In the genomic region with DNA sequence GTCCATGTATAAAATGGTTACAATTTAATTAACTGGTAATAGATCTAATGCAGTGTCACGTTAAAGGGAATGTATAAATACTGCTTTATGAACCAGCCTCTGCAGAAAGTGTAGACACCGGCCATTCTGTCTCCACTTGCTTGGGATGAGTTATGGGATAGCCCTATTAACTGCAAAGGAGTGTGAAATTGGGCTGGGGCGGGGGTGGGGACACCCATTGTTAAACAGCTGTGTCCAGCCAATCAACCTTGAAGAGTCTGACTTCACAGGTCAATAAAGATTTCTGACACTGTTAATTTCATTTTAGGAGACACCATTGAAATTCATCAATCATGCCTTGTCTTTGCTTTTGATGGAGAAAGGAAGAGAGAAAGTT, we compare ENCODE assay signal across 16 cellular contexts.
"Had no signal": no experiment of that assay in that cellular context is flagged by ENCODE, and none has a peak within 500 bp of the region (broad histone marks: within the 10 kb centered on the region; RNA-seq: fewer than 3 reads in every experiment).

No MANE protein-coding gene starts in this region.

- H3K4me1 ChIP-seq: foreskin keratinocyte, suprapubic skin, uterus had no signal

- H3K36me3 ChIP-seq: suprapubic skin, thyroid gland, upper lobe of left lung, uterus had no signal

- H3K27ac Mint-ChIP-seq: dendritic cell treated with granulocyte-macrophage colony-stimulating factor and Interleukin-4, amounts not matched to agents 40 ng/mL and 50 ng/mL, for 4 days; naive thymus-derived CD8-positive, alpha-beta T cell had no signal

- H3K9me3 Mint-ChIP-seq: dendritic cell treated with granulocyte-macrophage colony-stimulating factor and Interleukin-4, amounts not matched to agents 40 ng/mL and 50 ng/mL, for 4 days; naive thymus-derived CD8-positive, alpha-beta T cell had no signal

- H2AFZ ChIP-seq: hepatocyte had no signal

- H3K4me3 Mint-ChIP-seq: dendritic cell treated with granulocyte-macrophage colony-stimulating factor and Interleukin-4, amounts not matched to agents 40 ng/mL and 50 ng/mL, for 4 days; naive thymus-derived CD8-positive, alpha-beta T cell had no signal

- DNase-seq: foreskin keratinocyte; head of caudate nucleus; kidney glomerular epithelial cell; mammary epithelial cell; naive thymus-derived CD8-positive, alpha-beta T cell; posterior cingulate gyrus; small intestine; stimulated activated CD4-positive, alpha-beta T cell treated with anti-CD3 and anti-CD28 coated beads, Interleukin-2, amount 100 ng/mL, for 48 hours; stimulated activated naive CD8-positive, alpha-beta T cell treated with anti-CD3 and anti-CD28 coated beads, Interleukin-15, Interleukin-2, amounts not matched to agents 100 U/mL and 50 U/mL, for 24 hours; upper lobe of left lung; uterus had no signal

- H3K27ac ChIP-seq: foreskin keratinocyte, hepatocyte, suprapubic skin, upper lobe of left lung, uterus had no signal

- H3K27me3 ChIP-seq: foreskin keratinocyte, hepatocyte, suprapubic skin, thyroid gland, upper lobe of left lung, uterus had no signal

- H3K4me2 ChIP-seq: hepatocyte had no signal

- H3K9me3 ChIP-seq: suprapubic skin, thyroid gland, upper lobe of left lung, uterus had no signal

- ATAC-seq: foreskin keratinocyte; left lobe of liver; naive thymus-derived CD8-positive, alpha-beta T cell; stimulated activated naive CD8-positive, alpha-beta T cell treated with anti-CD3 and anti-CD28 coated beads, Interleukin-15, Interleukin-2, amounts not matched to agents 100 U/mL and 50 U/mL, for 24 hours had no signal

- H3K4me3 ChIP-seq: hepatocyte, suprapubic skin, thyroid gland, upper lobe of left lung, uterus had no signal

- H3K27me3 Mint-ChIP-seq: dendritic cell treated with granulocyte-macrophage colony-stimulating factor and Interleukin-4, amounts not matched to agents 40 ng/mL and 50 ng/mL, for 4 days; naive thymus-derived CD8-positive, alpha-beta T cell had no signal

- H3K79me2 ChIP-seq: hepatocyte had no signal
